1 cellular context compared by ENCODE assay signal in the genomic region with DNA sequence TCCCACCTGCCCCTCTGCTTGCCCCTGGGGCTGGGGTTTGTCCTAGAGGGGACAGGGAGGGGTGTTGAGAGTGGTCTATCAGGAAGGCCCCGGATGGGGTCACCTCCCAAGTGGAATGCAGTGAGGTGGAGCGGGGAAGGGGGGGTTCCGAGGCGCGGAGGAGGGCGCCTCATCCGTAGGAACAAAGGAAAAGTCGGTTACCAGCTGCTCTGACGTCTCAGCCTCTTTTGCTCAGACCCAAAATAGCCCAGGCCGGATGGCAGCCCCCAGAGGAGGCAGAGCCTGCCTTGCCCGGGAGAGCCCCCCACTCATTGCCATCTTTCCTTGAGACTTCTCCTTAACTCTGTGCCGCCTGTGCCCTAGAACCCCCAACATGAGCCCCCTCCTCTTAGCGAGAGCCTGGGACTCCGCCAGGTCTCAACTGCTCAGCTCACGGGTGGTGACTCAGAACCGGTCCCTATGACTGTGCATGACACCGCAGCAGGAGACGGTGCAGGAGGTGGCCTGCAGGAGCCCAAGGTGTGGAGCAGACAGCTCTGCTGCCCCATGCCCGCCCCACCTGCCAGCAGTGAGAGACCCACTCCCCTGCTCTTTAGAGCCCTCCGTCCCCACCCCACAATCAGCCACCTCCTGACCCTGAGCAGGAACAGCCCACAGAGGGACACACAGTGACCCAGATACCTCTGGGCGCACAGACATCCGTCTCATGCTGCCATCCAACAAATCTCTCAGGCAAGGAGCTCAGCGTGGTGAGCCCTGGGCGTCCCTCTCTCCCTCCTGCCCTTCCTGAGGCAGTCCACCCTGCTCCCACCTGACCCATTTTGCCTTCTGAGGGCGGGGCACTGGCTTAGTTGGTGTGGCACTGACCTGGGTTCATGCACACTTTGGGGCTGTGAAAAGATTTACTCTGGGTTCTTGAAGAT.
TF ChIP-seq lines count a peak whose summit lies in the region.

No MANE protein-coding gene starts in this region.

TF ChIP-seq in SK-N-SH treated with all-trans-retinoic acid at 6 μM for 48 hours, 23 proteins besides CTCF, POLR2A, EP300 and RAD21 (continued from another document):
- TF ChIP-seq, protein P1, sequence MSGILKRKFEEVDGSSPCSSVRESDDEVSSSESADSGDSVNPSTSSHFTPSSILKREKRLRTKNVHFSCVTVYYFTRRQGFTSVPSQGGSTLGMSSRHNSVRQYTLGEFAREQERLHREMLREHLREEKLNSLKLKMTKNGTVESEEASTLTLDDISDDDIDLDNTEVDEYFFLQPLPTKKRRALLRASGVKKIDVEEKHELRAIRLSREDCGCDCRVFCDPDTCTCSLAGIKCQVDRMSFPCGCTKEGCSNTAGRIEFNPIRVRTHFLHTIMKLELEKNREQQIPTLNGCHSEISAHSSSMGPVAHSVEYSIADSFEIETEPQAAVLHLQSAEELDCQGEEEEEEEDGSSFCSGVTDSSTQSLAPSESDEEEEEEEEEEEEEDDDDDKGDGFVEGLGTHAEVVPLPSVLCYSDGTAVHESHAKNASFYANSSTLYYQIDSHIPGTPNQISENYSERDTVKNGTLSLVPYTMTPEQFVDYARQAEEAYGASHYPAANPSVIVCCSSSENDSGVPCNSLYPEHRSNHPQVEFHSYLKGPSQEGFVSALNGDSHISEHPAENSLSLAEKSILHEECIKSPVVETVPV (CRISPR knock-in tag; IDR thresholded peaks at IDR 0.05): no peak
- no peak for TF ChIP-seq ZNF70 (CRISPR knock-in tag; IDR thresholded peaks at IDR 0.05)
- no peak for TF ChIP-seq CSDC2 (CRISPR knock-in tag; IDR thresholded peaks at IDR 0.05)
- no peak for TF ChIP-seq ZFP3 (CRISPR knock-in tag; IDR thresholded peaks at IDR 0.05)
